Comparison of ENCODE assay signal across 17 cellular contexts in the genomic region with DNA sequence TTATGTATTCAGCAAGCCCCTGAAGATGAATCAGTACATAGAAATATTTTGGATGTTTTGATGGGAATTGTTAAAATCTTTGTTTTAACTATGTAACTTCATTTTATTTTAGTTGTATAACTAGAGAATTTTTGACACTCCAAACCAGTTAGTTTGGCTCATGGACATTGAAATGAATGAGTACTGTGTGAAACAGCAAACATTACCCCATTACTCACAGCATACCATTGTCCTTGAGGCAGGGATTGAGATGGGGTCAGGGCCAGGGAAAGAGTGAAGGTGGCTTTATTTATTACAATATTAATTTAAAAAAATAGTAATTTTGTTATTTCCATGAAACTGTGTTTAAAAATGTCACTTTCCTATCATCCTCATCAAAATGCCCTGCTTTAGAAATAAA. TPM values are rescaled to one million over a fixed set of nuclear protein-coding genes. Genes with fewer than 3 reads are reported as not detected.
DNase-seq lines count a peak whose midpoint lies in the region; ATAC-seq and TF ChIP-seq lines count a peak whose summit lies in the region.
"Had no signal": no experiment of that assay in that cellular context is flagged by ENCODE, and none has a peak within 500 bp of the region (broad histone marks: within the 10 kb centered on the region; RNA-seq: fewer than 3 reads in every experiment).

No MANE protein-coding gene starts in this region.

- no peaks in the 10 kb centered on the region for H3K36me3 ChIP-seq in skeletal muscle satellite cell (ENCODE audit: insufficient read depth, low read length)

- no peak overlapping the region for H3K4me3 Mint-ChIP-seq in HFFc6
- H3K4me3 Mint-ChIP-seq: CD4-positive, CD25-positive, alpha-beta regulatory T cell had no signal

- TF ChIP-seq CTCF in HFFc6 (IDR thresholded peaks at IDR 0.05), result no peak
- TF ChIP-seq CTCF in epithelial cell of esophagus (IDR thresholded peaks at IDR 0.05; ENCODE audit: insufficient read depth, low read depth, low read length, missing control alignments), result no peak

- no peak for ATAC-seq in HG02981 (IDR thresholded peaks at IDR 0.05; ENCODE audit: unreplicated experiment)

- peak; percentile 63 for DNase-seq in EH (ENCODE audit: low read depth)
- DNase-seq in HFFc6, result peak; percentile 27
- DNase-seq in epithelial cell of esophagus (ENCODE audit: low read depth), result peak; percentile 50
- no peak for DNase-seq in SHP77 (lab: John Stamatoyannopoulos, UW)
- no peak for DNase-seq in NCI-H2171 (lab: John Stamatoyannopoulos, UW)
- DNase-seq: CD4-positive, CD25-positive, alpha-beta regulatory T cell; COR-L47; DMS 273 treated with DMSO at 0.1 percent for 48 hours; DND-41; GF-D8; NCI-H1048; NCI-H1436; NCI-H1930; NCI-H526; PC-9 had no signal

- H3K4me2 ChIP-seq in skeletal muscle satellite cell (ENCODE audit: low read length), result no peak overlapping the region
- H3K4me2 ChIP-seq: PC-9 had no signal

- H3K9me3 Mint-ChIP-seq in HFFc6, result no peaks in the 10 kb centered on the region

- no peak overlapping the region for H3K4me3 ChIP-seq in epithelial cell of esophagus (ENCODE audit: low read length)
- H3K4me3 ChIP-seq in skeletal muscle satellite cell (ENCODE audit: low read length), result no peak overlapping the region
- H3K4me3 ChIP-seq: PC-9 had no signal

- H3K9ac ChIP-seq in skeletal muscle satellite cell (ENCODE audit: low read depth, low read length), result peak overlapping the region; percentile 4

- no peaks in the 10 kb centered on the region for H3K9me3 ChIP-seq in skeletal muscle satellite cell (replicated peaks; ENCODE audit: low read length)

- peaks cover 57% of the 10 kb centered on the region for H3K4me1 Mint-ChIP-seq in HFFc6 (ENCODE audit: low read depth)

- H3K27ac Mint-ChIP-seq in HFFc6, result peak overlapping the region; percentile 10; the same call in 1 of the 2 replicates
- H3K27ac Mint-ChIP-seq: CD4-positive, CD25-positive, alpha-beta regulatory T cell had no signal

- peaks cover 18% of the 10 kb centered on the region for H3K4me1 ChIP-seq in skeletal muscle satellite cell (ENCODE audit: control insufficient read depth, insufficient read depth, low read length)

- no peaks in the 10 kb centered on the region for H3K27me3 ChIP-seq in skeletal muscle satellite cell (ENCODE audit: control insufficient read depth, insufficient read depth, low read length)

- H3K36me3 Mint-ChIP-seq in HFFc6 (ENCODE audit: low read depth), result no peaks in the 10 kb centered on the region
- H3K36me3 Mint-ChIP-seq: CD4-positive, CD25-positive, alpha-beta regulatory T cell had no signal

- H3K27me3 Mint-ChIP-seq in HFFc6 (ENCODE audit: insufficient read depth), result no peaks in the 10 kb centered on the region; the same call in 1 of the 2 replicates

RNA-seq across cellular contexts. Expression of gene BMPER, which starts 4.8 kb away (rescaled TPM):
- total RNA-seq in HFFc6 (2021; fragmentation: NEBNext Ultra II Directional; extraction: Animal tissue kit (Norgen Biotek cat#: 25700)), result 10 to 100 TPM in 4 of 6 experiments, 1 to 10 TPM in 2; 9.4 to 13.5 (median 11.1) TPM
- total RNA-seq in skeletal muscle satellite cell (2012; rRNA removed), result 3.7 and 4.8 TPM in 2 replicates
- total RNA-seq: CD4-positive, CD25-positive, alpha-beta regulatory T cell had no signal

Comparison
In these comparisons a context has a peak if more than half of its experiments do, and no peak if none do; other contexts are left out.
1. DNase-seq: peak in EH (single experiment), HFFc6 (single experiment) and epithelial cell of esophagus (single experiment); none in SHP77 (0 of 2) and NCI-H2171 (single experiment).